ENCODE assay signal across 1 cellular context in genomic region chr5:32628049-32628803, GRCh38.
TF ChIP-seq lines count a peak whose summit lies in the region.

No MANE protein-coding gene starts in this region.

TF ChIP-seq in GM23338, 12 proteins besides CTCF, POLR2A, EP300 and RAD21 (continued from another document):
- no peak for TF ChIP-seq ZNF462 (CRISPR knock-in tag; IDR thresholded peaks at IDR 0.05)
- no peak for TF ChIP-seq ZNF331 (CRISPR knock-in tag; IDR thresholded peaks at IDR 0.05; ENCODE audit: low read depth)
- no peak for TF ChIP-seq NANOG (IDR thresholded peaks at IDR 0.05; ENCODE audit: borderline replicate concordance)
- TF ChIP-seq CREB1 (CRISPR knock-in tag; IDR thresholded peaks at IDR 0.05; ENCODE audit: low read depth): no peak
- no peak for TF ChIP-seq STAT1 (IDR thresholded peaks at IDR 0.05; ENCODE audit: unreplicated experiment)
TF ChIP-seq in GM23338: peak in this region for 0.
